In genomic region chr16:81313731-81314602, GRCh38 we compare ENCODE assay signal across 8 cellular contexts. TPM values are rescaled to one million over a fixed set of nuclear protein-coding genes. Genes with fewer than 3 reads are reported as not detected.
DNase-seq lines count a peak whose midpoint lies in the region; ATAC-seq lines count a peak whose summit lies in the region.

No MANE protein-coding gene starts in this region.

- CTCF ChIA-PET in activated CD4-positive, alpha-beta memory T cell treated with anti-CD3 and anti-CD28 coated beads for 36 hours (lab: Charles Lee) = interaction anchor here (0.6 to 1.8 kb wide), 5 partner anchors 22 to 531 kb away, joined by 3 to 7 read pairs (median 3); partner anchors contain the start of gene ATMIN

- H3K4me3 Mint-ChIP-seq in activated T-cell treated with anti-CD3 and anti-CD28 coated beads, Interleukin-2, amount 50 U/mL, for 4 hours = peak overlapping the region; percentile 86
- H3K4me3 Mint-ChIP-seq in activated CD4-positive, alpha-beta memory T cell treated with anti-CD3 and anti-CD28 coated beads for 36 hours = peak overlapping the region; percentile 84

- H3K4me3 ChIP-seq in iPS DF 6.9 (ENCODE audit: low read length) (peak overlapping the region; percentile 72; the same call in 1 of the 2 replicates), skin epidermis (peak overlapping the region; percentile 63 to 99 (median 89))

- H3K9me3 ChIP-seq in iPS DF 6.9 (ENCODE audit: control insufficient read depth, insufficient read depth, low read length) = no peaks in the 10 kb centered on the region

- ATAC-seq in activated T-cell treated with anti-CD3 and anti-CD28 coated beads, Interleukin-2, amount 50 U/mL, for 4 hours = no peak
- no peak for ATAC-seq in GM18502 (IDR thresholded peaks at IDR 0.05; ENCODE audit: poor library complexity, unreplicated experiment)

- no peak for DNase-seq in activated T-cell treated with anti-CD3 and anti-CD28 coated beads, Interleukin-2, amount 50 U/mL, for 4 hours
- no peak for DNase-seq in activated T-cell treated with anti-CD3 and anti-CD28 coated beads for 4 hours
- DNase-seq in activated CD4-positive, alpha-beta memory T cell treated with anti-CD3 and anti-CD28 coated beads for 36 hours = no peak
- DNase-seq in iPS DF 6.9 (ENCODE audit: low read depth, low spot score) = peak; percentile 45
- DNase-seq in D341Med (ENCODE audit: low spot score) = no peak
- DNase-seq in HCEC 1CT = no peak

- H3K27ac Mint-ChIP-seq in activated CD4-positive, alpha-beta memory T cell treated with anti-CD3 and anti-CD28 coated beads for 36 hours = peak overlapping the region; percentile 71

- POLR2A ChIA-PET in activated CD4-positive, alpha-beta memory T cell treated with anti-CD3 and anti-CD28 coated beads for 36 hours (lab: Charles Lee) = interaction anchor here (0.9 to 1.9 kb wide), 3 partner anchors 22 to 236 kb away, joined by 3 to 17 read pairs (median 3); partner anchors contain the start of gene C16orf46

- no CpG with 5 or more reads among the region's 16 CpGs for WGBS in iPS DF 6.9 (ENCODE audit: insufficient coverage, insufficient read length)

- no peaks in the 10 kb centered on the region for H3K9me3 Mint-ChIP-seq in activated T-cell treated with anti-CD3 and anti-CD28 coated beads, Interleukin-2, amount 50 U/mL, for 4 hours
- H3K9me3 Mint-ChIP-seq in activated CD4-positive, alpha-beta memory T cell treated with anti-CD3 and anti-CD28 coated beads for 36 hours = no peaks in the 10 kb centered on the region

- peaks cover 61% of the 10 kb centered on the region for H3K4me1 Mint-ChIP-seq in activated T-cell treated with anti-CD3 and anti-CD28 coated beads, Interleukin-2, amount 50 U/mL, for 4 hours (ENCODE audit: low read depth)
- peaks cover 62% of the 10 kb centered on the region for H3K4me1 Mint-ChIP-seq in activated CD4-positive, alpha-beta memory T cell treated with anti-CD3 and anti-CD28 coated beads for 36 hours (ENCODE audit: low read depth)

- no peaks in the 10 kb centered on the region for H3K36me3 ChIP-seq in iPS DF 6.9 (ENCODE audit: control insufficient read depth, insufficient read depth, low read length)

- H3K27me3 Mint-ChIP-seq in activated T-cell treated with anti-CD3 and anti-CD28 coated beads, Interleukin-2, amount 50 U/mL, for 4 hours (ENCODE audit: low read depth) = no peaks in the 10 kb centered on the region
- H3K27me3 Mint-ChIP-seq in activated CD4-positive, alpha-beta memory T cell treated with anti-CD3 and anti-CD28 coated beads for 36 hours = no peaks in the 10 kb centered on the region

- H3K27ac ChIP-seq in iPS DF 6.9 (ENCODE audit: low read length) = no peak overlapping the region
- H3K27ac ChIP-seq in skin epidermis = peak overlapping the region in 19 of 21 experiments; percentile 1 to 98 (median 91)

- H3K4me1 ChIP-seq in iPS DF 6.9 (ENCODE audit: control insufficient read depth, insufficient read depth, low read length) = peaks cover 2% of the 10 kb centered on the region; the same call in 1 of the 2 replicates

- H3K36me3 Mint-ChIP-seq in activated T-cell treated with anti-CD3 and anti-CD28 coated beads, Interleukin-2, amount 50 U/mL, for 4 hours (ENCODE audit: insufficient read depth) = no peaks in the 10 kb centered on the region
- H3K36me3 Mint-ChIP-seq in activated CD4-positive, alpha-beta memory T cell treated with anti-CD3 and anti-CD28 coated beads for 36 hours = peaks cover 3% of the 10 kb centered on the region

- no peaks in the 10 kb centered on the region for H3K27me3 ChIP-seq in iPS DF 6.9 (ENCODE audit: control insufficient read depth, insufficient read depth, low read length)

- intact Hi-C loops in activated CD4-positive, alpha-beta memory T cell treated with anti-CD3 and anti-CD28 coated beads for 36 hours (cut with micrococcal nuclease) = loop anchor here (1.0 to 10.0 kb wide), 11 partner anchors 21 to 732 kb away; partner anchors contain the start of genes ATMIN, CDYL2, CENPN and CMC2

RNA-seq across cellular contexts. Expression of gene GAN, which starts 0.8 kb away (rescaled TPM):
- total RNA-seq in activated T-cell treated with anti-CD3 and anti-CD28 coated beads, Interleukin-2, amount 50 U/mL, for 4 hours = 10 to 100 TPM; 12.8 to 15.6 (median 14.4) TPM
- total RNA-seq in activated CD4-positive, alpha-beta memory T cell treated with anti-CD3 and anti-CD28 coated beads for 36 hours = 10 to 100 TPM; 13.6 to 14.5 TPM
